In the genomic region with DNA sequence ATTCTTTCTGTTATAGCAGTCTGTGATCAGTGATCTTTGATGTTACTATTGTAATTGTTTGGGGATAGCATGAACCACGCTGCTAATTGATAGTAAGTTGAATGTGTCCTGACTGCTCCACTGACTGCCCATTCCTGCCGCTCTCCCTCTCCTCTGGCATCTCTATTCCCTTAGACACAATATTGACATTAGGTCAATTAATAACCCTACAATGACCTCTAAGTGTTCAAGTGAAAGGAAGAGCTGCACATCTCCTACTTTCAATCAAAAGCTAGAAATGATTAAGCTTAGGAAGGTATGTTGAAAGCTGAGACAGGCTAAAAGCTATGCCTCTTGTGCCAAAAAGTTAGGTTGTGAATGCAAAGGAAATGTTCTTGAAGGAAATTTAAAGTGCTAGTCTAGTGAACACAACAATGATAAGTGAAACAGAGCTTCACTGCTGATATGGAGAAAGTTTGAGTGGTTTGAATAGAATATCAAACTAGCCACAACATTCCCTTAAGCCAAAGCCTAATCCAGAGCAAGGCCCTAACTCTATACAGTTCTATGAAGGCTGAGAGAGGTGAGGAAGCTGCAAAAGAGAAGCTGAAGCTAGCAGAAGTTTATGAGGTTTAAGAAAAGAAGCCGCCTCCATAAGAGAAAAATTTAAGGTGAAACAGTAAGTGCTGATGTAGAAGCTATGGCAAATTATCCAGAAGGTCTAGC, we compare ENCODE assay signal across 20 cellular contexts. TPM values are rescaled to one million over a fixed set of nuclear protein-coding genes. Genes with fewer than 3 reads are reported as not detected.
DNase-seq lines count a peak whose midpoint lies in the region; ATAC-seq, FAIRE-seq and TF ChIP-seq lines count a peak whose summit lies in the region.
"Had no signal": no experiment of that assay in that cellular context is flagged by ENCODE, and none has a peak within 500 bp of the region (broad histone marks: within the 10 kb centered on the region; RNA-seq: fewer than 3 reads in every experiment).

No MANE protein-coding gene starts in this region.

- H3K4me2 ChIP-seq in A549, result peak overlapping the region; percentile 18
- H3K4me2 ChIP-seq in trophoblast cell (ENCODE audit: low read length), result no peak overlapping the region
- H3K4me2 ChIP-seq: BLaER1, SK-N-SH had no signal

- H3K79me1 ChIP-seq in trophoblast cell (ENCODE audit: low read length), result no peaks in the 10 kb centered on the region

- no peaks in the 10 kb centered on the region for H3K9me3 ChIP-seq in A549
- H3K9me3 ChIP-seq in trophoblast cell (ENCODE audit: insufficient read depth, low read depth, low read length), result no peaks in the 10 kb centered on the region
- H3K9me3 ChIP-seq: SK-N-SH had no signal

- TF ChIP-seq EP300 in A549 (IDR thresholded peaks at IDR 0.05), result no peak

- H3K23ac ChIP-seq in trophoblast cell (ENCODE audit: low read length), result no peak overlapping the region

- no peak overlapping the region for H4K8ac ChIP-seq in trophoblast cell (ENCODE audit: low read depth, low read length)

- intact Hi-C loops in Right ventricle myocardium inferior (cut with DNase I), result no loop called here

- no peak overlapping the region for H2BK12ac ChIP-seq in trophoblast cell (ENCODE audit: low read length)

- H3K27me3 ChIP-seq in trophoblast cell (ENCODE audit: insufficient read depth, low read length), result no peaks in the 10 kb centered on the region
- H3K27me3 ChIP-seq: BLaER1 had no signal

- H3K14ac ChIP-seq in trophoblast cell (ENCODE audit: low read length), result no peak overlapping the region

- POLR2A ChIA-PET in A549 (lab: Yijun Ruan, JAX), result no interaction called here

- no peak overlapping the region for H3K9ac ChIP-seq in trophoblast cell (ENCODE audit: low read length)
- H3K9ac ChIP-seq: BLaER1, SK-N-SH had no signal

- CTCF ChIA-PET in A549 (lab: Yijun Ruan, JAX), result interaction anchor here (1.3 to 4.6 kb wide), 3 partner anchors 10 to 103 kb away, joined by 4 to 28 read pairs (median 15); no protein-coding TSS in a partner anchor

- no peak overlapping the region for H2BK5ac ChIP-seq in trophoblast cell (ENCODE audit: low read depth, low read length, poor library complexity)

- no peak for TF ChIP-seq CTCF in A549 (IDR thresholded peaks at IDR 0.05)

- H3K18ac ChIP-seq in trophoblast cell (ENCODE audit: low read length), result no peak overlapping the region

- H3K4me1 ChIP-seq in A549 (peaks cover 20% of the 10 kb centered on the region), trophoblast cell (ENCODE audit: control insufficient read depth in 1 of 2, insufficient read depth in 2 of 2, low read length in 2 of 2) (no peaks in the 10 kb centered on the region)
- H3K4me1 ChIP-seq: BLaER1 had no signal

- H4K12ac ChIP-seq in trophoblast cell (ENCODE audit: low read depth, low read length), result no peak overlapping the region

- DNase-seq in A549 (ENCODE audit: low read depth in 1 of 2, low spot score in 1 of 2), result no peak
- DNase-seq in GM18507 (ENCODE audit: extremely low spot score, insufficient read length, low read depth), result no peak
- DNase-seq in kidney tubule cell (ENCODE audit: low spot score), result peak; percentile 56
- DNase-seq in trophoblast cell, result no peak
- DNase-seq in Right ventricle myocardium inferior (ENCODE audit: missing footprints), result no peak
- DNase-seq in NCI-H1048 (lab: John Stamatoyannopoulos, UW), result no peak
- DNase-seq: CD4-positive, CD25-positive, alpha-beta regulatory T cell; DND-41; KBM-7; NCI-H2029; NCI-H446; NCI-H524 treated with DMSO at 0.1 percent for 48 hours; NCI-H774; SK-N-SH had no signal

- H3K4ac ChIP-seq in trophoblast cell (ENCODE audit: low read depth, low read length), result peak overlapping the region; percentile 86

- H3K4me3 ChIP-seq in A549 (no peak overlapping the region), trophoblast cell (ENCODE audit: low read depth, low read length) (no peak overlapping the region)
- H3K4me3 ChIP-seq: BLaER1 had no signal

- no peak for TF ChIP-seq POLR2A in A549 (IDR thresholded peaks at IDR 0.05; ENCODE audit: low read length)

- H3K36me3 ChIP-seq in trophoblast cell (ENCODE audit: control insufficient read depth in 1 of 2, insufficient read depth in 2 of 2, low read length in 2 of 2), result peaks cover 2 to 7% of the 10 kb centered on the region in 2 experiments

- H2BK120ac ChIP-seq in trophoblast cell (ENCODE audit: insufficient read depth, low read length, poor library complexity), result no peak overlapping the region

- FAIRE-seq in A549 (lab: Jason Lieb, UNC) (no peak), GM18507 (lab: Jason Lieb, UNC) (peak; percentile 18)
- FAIRE-seq: GM12892, H54, HTR-8/SVneo, RCC 7860 had no signal

- ATAC-seq in A549, result peak in 1 of 2 experiments; percentile 58; a peak in 3 of 6 replicates
- no peak for ATAC-seq in HG03039 (IDR thresholded peaks at IDR 0.05; ENCODE audit: unreplicated experiment)
- no peak for ATAC-seq in Right ventricle myocardium inferior

- H4K91ac ChIP-seq in trophoblast cell (ENCODE audit: low read depth, low read length), result no peak overlapping the region

- H2AFZ ChIP-seq in trophoblast cell (ENCODE audit: insufficient read depth, low read length, poor library complexity), result no peak overlapping the region

- H3K27ac ChIP-seq in A549 (no peak overlapping the region), trophoblast cell (ENCODE audit: low read depth, low read length) (no peak overlapping the region)
- H3K27ac ChIP-seq: BLaER1 had no signal

- H2AK5ac ChIP-seq in trophoblast cell (ENCODE audit: low read length), result no peak overlapping the region

- H3K79me2 ChIP-seq in trophoblast cell (ENCODE audit: control insufficient read depth, insufficient read depth, low read length, poor library complexity), result peaks cover 5% of the 10 kb centered on the region

- no peak for TF ChIP-seq RAD21 in A549 (conservative IDR thresholded peaks at IDR 0.05 in 1 of 2, IDR thresholded peaks at IDR 0.05 in 1 of 2)

- WGBS in A549 (ENCODE audit: missing lambda C conversion rate), result 72% methylated on average over 3 of the region's 3 CpGs
- WGBS in trophoblast cell (ENCODE audit: extremely low coverage, insufficient coverage, insufficient read length), result no CpG with 5 or more reads among the region's 3 CpGs

TF ChIP-seq in A549, 52 proteins besides CTCF, POLR2A, EP300 and RAD21:
- TF ChIP-seq HEYL (CRISPR knock-in tag; IDR thresholded peaks at IDR 0.05), result no peak
- TF ChIP-seq, protein P1, sequence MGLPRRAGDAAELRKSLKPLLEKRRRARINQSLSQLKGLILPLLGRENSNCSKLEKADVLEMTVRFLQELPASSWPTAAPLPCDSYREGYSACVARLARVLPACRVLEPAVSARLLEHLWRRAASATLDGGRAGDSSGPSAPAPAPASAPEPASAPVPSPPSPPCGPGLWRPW (IDR thresholded peaks at IDR 0.05), result no peak

RNA-seq across cellular contexts. Expression of gene CLINT1, which starts 12.9 kb away (rescaled TPM):
- polyA plus RNA-seq in A549 (2011; rRNA removed) (185 and 240 TPM in 2 replicates), A549 (2017; fragmentation: RNase III; extraction: RNeasy Plus Mini Kit Qiagen cat#74134 plus additional on column Dnase treatment) (89.7 to 93.1 TPM (median 92.0 TPM) in 3 replicates)
- polyA plus RNA-seq in A549 (2012; cell fraction: cytosol; rRNA removed), result 98.2 and 145 TPM in 2 replicates
- 117 and 204 TPM in 2 replicates for polyA plus RNA-seq in A549 (2012; cell fraction: nucleus; rRNA removed)
- 342 and 417 TPM in 2 replicates for polyA minus RNA-seq in A549 (2011; rRNA and poly(A)+ RNA removed)
- polyA plus RNA-seq in trophoblast cell (2013), result 89.3 and 92.0 TPM in 2 replicates
- 56.5 TPM for total RNA-seq in Right ventricle myocardium inferior
